Comparison of ENCODE assay signal across 29 cellular contexts in the genomic region with DNA sequence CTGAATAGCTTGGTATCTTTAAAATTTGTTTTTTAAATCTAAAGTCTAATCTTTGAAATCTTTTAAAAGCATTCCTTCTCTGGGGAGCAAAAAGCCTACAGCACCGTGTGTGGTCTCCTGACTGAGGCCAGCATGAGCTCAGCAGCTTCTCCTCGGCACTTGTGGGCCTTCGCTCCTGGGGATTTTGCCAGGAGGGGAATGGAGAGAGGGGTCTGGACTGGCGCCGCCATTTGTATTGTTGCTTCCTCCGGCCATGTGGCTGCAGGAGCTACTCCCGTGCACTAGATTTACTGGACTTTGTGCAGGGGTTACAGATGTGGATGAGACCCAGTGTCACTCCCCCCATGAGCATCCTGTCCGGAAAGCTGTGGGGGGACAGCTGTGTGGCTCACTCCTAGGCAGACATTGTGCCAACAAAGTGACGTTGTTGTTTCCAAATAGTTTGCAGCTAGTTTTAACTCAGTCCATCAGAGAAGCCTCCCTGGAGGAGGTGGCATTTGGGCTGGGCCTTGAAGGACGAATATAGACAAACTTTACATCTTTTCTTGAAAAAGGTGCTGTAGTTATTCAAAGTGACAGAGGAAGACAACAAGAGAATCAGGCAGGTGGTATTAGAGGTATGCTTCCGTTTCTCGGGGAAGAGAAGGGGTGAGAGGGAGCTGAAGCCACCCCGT. TPM values are rescaled to one million over a fixed set of nuclear protein-coding genes. Genes with fewer than 3 reads are reported as not detected.
"Had no signal": no experiment of that assay in that cellular context is flagged by ENCODE, and none has a peak within 500 bp of the region (broad histone marks: within the 10 kb centered on the region; RNA-seq: fewer than 3 reads in every experiment).

No MANE protein-coding gene starts in this region.

- H3K9me3 Mint-ChIP-seq: activated CD4-positive, alpha-beta T cell treated with anti-CD3 and anti-CD28 coated beads, Interleukin-2, amount 10 ng/mL, durations not matched to agents 24 days and 14 days; activated CD8-positive, alpha-beta T cell treated with anti-CD3 and anti-CD28 coated beads for 36 hours; activated naive CD8-positive, alpha-beta T cell treated with anti-CD3 and anti-CD28 coated beads for 36 hours; activated T-helper 17 cell treated with anti-CD3 and anti-CD28 coated beads, Interleukin-2, amount 50 U/mL, for 72 hours; T-helper 1 cell treated with Interleukin-12 subunit alpha and Interleukin-12 subunit beta and Interleukin-4 antibody, amounts not matched to agents 30 μg/mL and 1 μg/mL, for 36 hours; T-helper 2 cell treated with Interferon-gamma antibody and Interleukin-4, amounts not matched to agents 5 μg/mL and 100 μg/mL, for 36 hours had no signal

- H3K27ac Mint-ChIP-seq: activated CD4-positive, alpha-beta T cell treated with anti-CD3 and anti-CD28 coated beads, Interleukin-2, amount 10 ng/mL, durations not matched to agents 24 days and 14 days; activated CD8-positive, alpha-beta T cell treated with anti-CD3 and anti-CD28 coated beads for 36 hours; activated naive CD8-positive, alpha-beta T cell treated with anti-CD3 and anti-CD28 coated beads for 36 hours; activated T-cell treated with anti-CD3 and anti-CD28 coated beads, Interleukin-2, amount 50 U/mL, for 72 hours; activated T-helper 17 cell treated with anti-CD3 and anti-CD28 coated beads, Interleukin-2, amount 50 U/mL, for 72 hours; T-helper 1 cell treated with Interleukin-12 subunit alpha and Interleukin-12 subunit beta and Interleukin-4 antibody, amounts not matched to agents 30 μg/mL and 1 μg/mL, for 36 hours; T-helper 2 cell treated with Interferon-gamma antibody and Interleukin-4, amounts not matched to agents 5 μg/mL and 100 μg/mL, for 36 hours had no signal

- H3K4me1 ChIP-seq: Peyer's patch had no signal

- H3K9me3 ChIP-seq: MG63, Peyer's patch, SK-N-SH had no signal

- H3K4me1 Mint-ChIP-seq: activated CD4-positive, alpha-beta T cell treated with anti-CD3 and anti-CD28 coated beads, Interleukin-2, amount 10 ng/mL, durations not matched to agents 24 days and 14 days; activated naive CD8-positive, alpha-beta T cell treated with anti-CD3 and anti-CD28 coated beads for 36 hours; activated T-helper 17 cell treated with anti-CD3 and anti-CD28 coated beads, Interleukin-2, amount 50 U/mL, for 72 hours had no signal

- H3K36me3 ChIP-seq: brain microvascular endothelial cell, cardiac muscle cell, Peyer's patch had no signal

- ATAC-seq: activated CD8-positive, alpha-beta T cell treated with anti-CD3 and anti-CD28 coated beads for 36 hours; activated T-cell treated with anti-CD3 and anti-CD28 coated beads, Interleukin-2, amount 50 U/mL, for 72 hours; activated T-helper 17 cell treated with anti-CD3 and anti-CD28 coated beads, Interleukin-2, amount 50 U/mL, for 72 hours; PC-3 had no signal

- H3K36me3 Mint-ChIP-seq: activated naive CD8-positive, alpha-beta T cell treated with anti-CD3 and anti-CD28 coated beads for 36 hours had no signal

- H3K27me3 ChIP-seq: MG63, Peyer's patch had no signal

- H3K4me3 Mint-ChIP-seq: activated CD4-positive, alpha-beta T cell treated with anti-CD3 and anti-CD28 coated beads, Interleukin-2, amount 10 ng/mL, durations not matched to agents 24 days and 14 days; activated CD8-positive, alpha-beta T cell treated with anti-CD3 and anti-CD28 coated beads for 36 hours; activated naive CD8-positive, alpha-beta T cell treated with anti-CD3 and anti-CD28 coated beads for 36 hours; activated T-cell treated with anti-CD3 and anti-CD28 coated beads, Interleukin-2, amount 50 U/mL, for 72 hours; activated T-helper 17 cell treated with anti-CD3 and anti-CD28 coated beads, Interleukin-2, amount 50 U/mL, for 72 hours; T-helper 1 cell treated with Interleukin-12 subunit alpha and Interleukin-12 subunit beta and Interleukin-4 antibody, amounts not matched to agents 30 μg/mL and 1 μg/mL, for 36 hours; T-helper 2 cell treated with Interferon-gamma antibody and Interleukin-4, amounts not matched to agents 5 μg/mL and 100 μg/mL, for 36 hours had no signal

- H3K4me3 ChIP-seq: cardiac muscle cell, MG63, Peyer's patch had no signal

- H3K27ac ChIP-seq: brain microvascular endothelial cell, cardiac muscle cell, Peyer's patch had no signal

- DNase-seq: activated CD4-positive, alpha-beta T cell treated with anti-CD3 and anti-CD28 coated beads, Interleukin-2, amount 10 ng/mL, durations not matched to agents 24 days and 14 days; activated CD4-positive, alpha-beta T cell treated with anti-CD3 and anti-CD28 coated beads, Interleukin-2, amount 50 U/mL, for 4 hours; activated CD8-positive, alpha-beta T cell treated with anti-CD3 and anti-CD28 coated beads for 36 hours; activated effector memory CD4-positive, alpha-beta T cell treated with anti-CD3 and anti-CD28 coated beads, Interleukin-2, amount 50 U/mL, for 16 hours; activated naive CD4-positive, alpha-beta T cell; activated naive CD4-positive, alpha-beta T cell treated with anti-CD3 and anti-CD28 coated beads, Interleukin-2, amount 50 U/mL, for 16 hours; activated naive CD8-positive, alpha-beta T cell treated with anti-CD3 and anti-CD28 coated beads for 36 hours; activated T-cell treated with anti-CD3 and anti-CD28 coated beads, Interleukin-2, amount 50 U/mL, for 1 hour; activated T-cell treated with anti-CD3 and anti-CD28 coated beads, Interleukin-2, amount 50 U/mL, for 72 hours; amniotic stem cell; aorta; brain microvascular endothelial cell; Kasumi-1; MG63; NCI-H1048; NCI-H1436 treated with DMSO at 0.1 percent for 48 hours; NCI-H1694 treated with DMSO at 0.1 percent for 48 hours; NCI-H345; NCI-H524 treated with DMSO at 0.1 percent for 48 hours; PC-3; Peyer's patch; RPMI8226; SIG-M5; SK-N-SH had no signal

RNA-seq across cellular contexts. Expression of a gene that starts 6.6 kb away (rescaled TPM):
- total RNA-seq: activated CD8-positive, alpha-beta memory T cell treated with anti-CD3 and anti-CD28 coated beads for 36 hours; activated CD8-positive, alpha-beta T cell treated with anti-CD3 and anti-CD28 coated beads for 36 hours; activated naive CD8-positive, alpha-beta T cell treated with anti-CD3 and anti-CD28 coated beads for 36 hours had no signal
